In genomic region chr13:77265336-77265735, GRCh38 we compare ENCODE assay signal across 23 cellular contexts.
"Had no signal": no experiment of that assay in that cellular context is flagged by ENCODE, and none has a peak within 500 bp of the region (broad histone marks: within the 10 kb centered on the region; RNA-seq: fewer than 3 reads in every experiment).

No MANE protein-coding gene starts in this region.

- FAIRE-seq: endometrium, frontal cortex, islet of Langerhans, pancreas had no signal

- H3K27ac ChIP-seq: heart right ventricle, pancreas, psoas muscle, spleen, testis, tibial nerve had no signal

- ATAC-seq: esophagus mucosa; heart right ventricle; left lobe of liver; natural killer cell; pancreas; psoas muscle; stimulated activated naive B cell treated with anti-CD40 and anti-IgM and Interleukin-4, amounts not matched to agents 10 μg/mL and 1 μg/mL and 100 μg/mL, for 72 hours; stimulated activated naive CD8-positive, alpha-beta T cell treated with anti-CD3 and anti-CD28 coated beads, Interleukin-15, amount 100 ng/mL, for 72 hours had no signal

- H3K4me1 ChIP-seq: heart right ventricle, pancreas, psoas muscle, spleen, testis had no signal

- H3K4me3 ChIP-seq: heart right ventricle, pancreas, psoas muscle, spleen, testis, tibial nerve had no signal

- DNase-seq: effector memory CD4-positive, alpha-beta T cell; heart right ventricle; hypothalamus; kidney glomerular epithelial cell; mammary epithelial cell; natural killer cell; occipital lobe; pancreas; psoas muscle; retina; spleen; stimulated activated CD4-positive, alpha-beta T cell treated with anti-CD3 and anti-CD28 coated beads, Interleukin-15, amount 100 ng/mL, for 24 hours; stimulated activated CD4-positive, alpha-beta T cell treated with anti-CD3 and anti-CD28 coated beads, Interleukin-1b, Interleukin-23, amount 100 ng/mL, for 48 hours; stimulated activated CD4-positive, alpha-beta T cell treated with anti-CD3 and anti-CD28 coated beads, Interleukin-4, amount 100 ng/mL, for 24 hours; stimulated activated naive B cell treated with anti-CD40 and anti-IgM and Interleukin-4, amounts not matched to agents 10 μg/mL and 1 μg/mL and 100 μg/mL, for 72 hours; stimulated activated naive CD8-positive, alpha-beta T cell treated with anti-CD3 and anti-CD28 coated beads, Interleukin-15, amount 100 ng/mL, for 72 hours; testis had no signal

- H3K9me3 ChIP-seq: heart right ventricle, pancreas, psoas muscle, spleen, testis, tibial nerve had no signal

- H3K27me3 Mint-ChIP-seq: stimulated activated naive B cell treated with anti-CD40 and anti-IgM and Interleukin-4, amounts not matched to agents 10 μg/mL and 1 μg/mL and 100 μg/mL, for 72 hours; stimulated activated naive CD8-positive, alpha-beta T cell treated with anti-CD3 and anti-CD28 coated beads, Interleukin-15, amount 100 ng/mL, for 72 hours had no signal

- H3K9me3 Mint-ChIP-seq: natural killer cell; stimulated activated naive B cell treated with anti-CD40 and anti-IgM and Interleukin-4, amounts not matched to agents 10 μg/mL and 1 μg/mL and 100 μg/mL, for 72 hours; stimulated activated naive CD8-positive, alpha-beta T cell treated with anti-CD3 and anti-CD28 coated beads, Interleukin-15, amount 100 ng/mL, for 72 hours had no signal

- H3K27ac Mint-ChIP-seq: stimulated activated naive B cell treated with anti-CD40 and anti-IgM and Interleukin-4, amounts not matched to agents 10 μg/mL and 1 μg/mL and 100 μg/mL, for 72 hours; stimulated activated naive CD8-positive, alpha-beta T cell treated with anti-CD3 and anti-CD28 coated beads, Interleukin-15, amount 100 ng/mL, for 72 hours had no signal

- H3K4me3 Mint-ChIP-seq: natural killer cell; stimulated activated naive B cell treated with anti-CD40 and anti-IgM and Interleukin-4, amounts not matched to agents 10 μg/mL and 1 μg/mL and 100 μg/mL, for 72 hours; stimulated activated naive CD8-positive, alpha-beta T cell treated with anti-CD3 and anti-CD28 coated beads, Interleukin-15, amount 100 ng/mL, for 72 hours had no signal

- H3K4me1 Mint-ChIP-seq: stimulated activated naive B cell treated with anti-CD40 and anti-IgM and Interleukin-4, amounts not matched to agents 10 μg/mL and 1 μg/mL and 100 μg/mL, for 72 hours; stimulated activated naive CD8-positive, alpha-beta T cell treated with anti-CD3 and anti-CD28 coated beads, Interleukin-15, amount 100 ng/mL, for 72 hours had no signal
